ENCODE assay signal across 14 cellular contexts in genomic region chr22:27628891-27629631, GRCh38.
DNase-seq lines count a peak whose midpoint lies in the region; ATAC-seq and TF ChIP-seq lines count a peak whose summit lies in the region.
"Had no signal": no experiment of that assay in that cellular context is flagged by ENCODE, and none has a peak within 500 bp of the region (broad histone marks: within the 10 kb centered on the region; RNA-seq: fewer than 3 reads in every experiment).

No MANE protein-coding gene starts in this region.

- H3K9me3 ChIP-seq in HCT116 (ENCODE audit: control insufficient read depth in 1 of 2, insufficient read depth in 1 of 2, low read depth in 1 of 2, low read length in 2 of 2) (no peaks in the 10 kb centered on the region), trophoblast cell (ENCODE audit: insufficient read depth, low read depth, low read length) (no peaks in the 10 kb centered on the region)
- H3K9me3 ChIP-seq: BE2C had no signal

- no peak overlapping the region for H2BK12ac ChIP-seq in trophoblast cell (ENCODE audit: low read length)

- no peak overlapping the region for H2BK5ac ChIP-seq in trophoblast cell (ENCODE audit: low read depth, low read length, poor library complexity)

- H4K91ac ChIP-seq in trophoblast cell (ENCODE audit: low read depth, low read length): no peak overlapping the region

- H3K79me2 ChIP-seq in HCT116 (ENCODE audit: insufficient read depth, low read length): no peaks in the 10 kb centered on the region
- no peaks in the 10 kb centered on the region for H3K79me2 ChIP-seq in trophoblast cell (ENCODE audit: control insufficient read depth, insufficient read depth, low read length, poor library complexity)

- H3K4me2 ChIP-seq in HCT116 (ENCODE audit: low read length): peak overlapping the region; percentile 47
- no peak overlapping the region for H3K4me2 ChIP-seq in trophoblast cell (ENCODE audit: low read length)

- WGBS in trophoblast cell (ENCODE audit: extremely low coverage, insufficient coverage, insufficient read length): no CpG with 5 or more reads among the region's 9 CpGs

- POLR2A ChIA-PET in HCT116 (lab: Charles Lee): no interaction called here

- TF ChIP-seq RAD21 in HCT116 (IDR thresholded peaks at IDR 0.05; ENCODE audit: low read depth): no peak

- H3K4ac ChIP-seq in trophoblast cell (ENCODE audit: low read depth, low read length): no peak overlapping the region

- H3K23ac ChIP-seq in trophoblast cell (ENCODE audit: low read length): no peak overlapping the region

- H3K9ac ChIP-seq in HCT116 (ENCODE audit: low read length) (no peak overlapping the region), trophoblast cell (ENCODE audit: low read length) (no peak overlapping the region)

- H4K12ac ChIP-seq in trophoblast cell (ENCODE audit: low read depth, low read length): no peak overlapping the region

- H3K18ac ChIP-seq in trophoblast cell (ENCODE audit: low read length): no peak overlapping the region

- H3K79me1 ChIP-seq in trophoblast cell (ENCODE audit: low read length): no peaks in the 10 kb centered on the region

- H3K14ac ChIP-seq in trophoblast cell (ENCODE audit: low read length): no peak overlapping the region

- no peaks in the 10 kb centered on the region for H3K27me3 ChIP-seq in HCT116 (ENCODE audit: insufficient read depth, low read length)
- no peaks in the 10 kb centered on the region for H3K27me3 ChIP-seq in trophoblast cell (ENCODE audit: insufficient read depth, low read length)
- H3K27me3 ChIP-seq: SJCRH30 had no signal

- DNase-seq in HCT116 (ENCODE audit: low read depth, low spot score): peak; percentile 37
- peak; percentile 31 for DNase-seq in NCI-H510A (lab: John Stamatoyannopoulos, UW)
- peak; percentile 77 to 90 for DNase-seq in trophoblast cell
- no peak for DNase-seq in putamen (ENCODE audit: low spot score)
- no peak for DNase-seq in NCI-H2171 treated with DMSO at 0.1 percent for 48 hours (lab: John Stamatoyannopoulos, UW)
- DNase-seq: BE2C; CD4-positive, alpha-beta memory T cell; DND-41; GF-D8; GOT3; NCI-H1048; SJCRH30 had no signal

- no peak overlapping the region for H2BK120ac ChIP-seq in trophoblast cell (ENCODE audit: insufficient read depth, low read length, poor library complexity)

- no peaks in the 10 kb centered on the region for H3K9me2 ChIP-seq in HCT116 (ENCODE audit: insufficient read depth)

- peak overlapping the region; percentile 30 for H2AFZ ChIP-seq in HCT116 (ENCODE audit: low read depth, low read length, poor library complexity, severe bottlenecking)
- no peak overlapping the region for H2AFZ ChIP-seq in trophoblast cell (ENCODE audit: insufficient read depth, low read length, poor library complexity)

- H4K8ac ChIP-seq in trophoblast cell (ENCODE audit: low read depth, low read length): no peak overlapping the region

- no peaks in the 10 kb centered on the region for H4K20me1 ChIP-seq in HCT116 (ENCODE audit: insufficient read depth)

- peaks cover 18 to 27% of the 10 kb centered on the region in 2 experiments for H3K4me1 ChIP-seq in HCT116 (ENCODE audit: control insufficient read depth in 1 of 2, insufficient read depth in 2 of 2, low read length in 2 of 2)
- peaks cover 13 to 14% of the 10 kb centered on the region in 2 experiments for H3K4me1 ChIP-seq in trophoblast cell (ENCODE audit: control insufficient read depth in 1 of 2, insufficient read depth in 2 of 2, low read length in 2 of 2)
- H3K4me1 ChIP-seq: BE2C had no signal

- no peaks in the 10 kb centered on the region for H3K36me3 ChIP-seq in HCT116 (ENCODE audit: control insufficient read depth in 1 of 2, insufficient read depth in 2 of 2, low read length in 2 of 2)
- no peaks in the 10 kb centered on the region for H3K36me3 ChIP-seq in trophoblast cell (ENCODE audit: control insufficient read depth in 1 of 2, insufficient read depth in 2 of 2, low read length in 2 of 2)
- H3K36me3 ChIP-seq: BE2C, SJCRH30 had no signal

- RAD21 ChIA-PET in HCT116 (lab: Charles Lee; ENCODE audit: low non-redundant PET in 1 of 2, low total read pairs in 2 of 2, uncharacterized antibody in 2 of 2, unreplicated experiment in 2 of 2): no interaction called here

- H3K27ac ChIP-seq in HCT116 (ENCODE audit: low read depth, low read length) (peak overlapping the region; percentile 32; the same call in 1 of the 2 replicates), trophoblast cell (ENCODE audit: low read depth, low read length) (peak overlapping the region; percentile 43)
- H3K27ac ChIP-seq: SJCRH30 had no signal

- BruUV-seq in HCT116 (replicated peaks; lab: Mats Ljungman, UMichigan): no TSS peak

- no peak for TF ChIP-seq CTCF in HCT116 (IDR thresholded peaks at IDR 0.05 in 2 of 3, conservative IDR thresholded peaks at IDR 0.05 in 1 of 3; ENCODE audit: borderline replicate concordance in 1 of 3, insufficient read depth in 1 of 3, low read depth in 2 of 3, low read length in 2 of 3)

- ATAC-seq in HCT116: peak; percentile 36; the same call in 1 of the 2 replicates
- peak; percentile 56 for ATAC-seq in esophagus mucosa
- no peak for ATAC-seq in HG03139 (IDR thresholded peaks at IDR 0.05; ENCODE audit: unreplicated experiment)

- H3K4me3 ChIP-seq in HCT116 (replicated peaks in 1 of 2; ENCODE audit: low read depth in 1 of 2, low read length in 2 of 2) (no peak overlapping the region), trophoblast cell (ENCODE audit: low read depth, low read length) (no peak overlapping the region)
- H3K4me3 ChIP-seq: SJCRH30 had no signal

- CTCF ChIA-PET in HCT116 (lab: Charles Lee): no interaction called here

- TF ChIP-seq POLR2A in HCT116 (IDR thresholded peaks at IDR 0.05; ENCODE audit: borderline replicate concordance, extremely low read depth, insufficient read depth, insufficient read length): no peak

- no peak overlapping the region for H2AK5ac ChIP-seq in trophoblast cell (ENCODE audit: low read length)

- intact Hi-C loops in HCT116 (cut with micrococcal nuclease): no loop called here

TF ChIP-seq in HCT116, 20 proteins besides CTCF, POLR2A, EP300 and RAD21 (continues in another document):
- TF ChIP-seq FOSL1 (IDR thresholded peaks at IDR 0.05; ENCODE audit: low read depth) (no peak), SRF (IDR thresholded peaks at IDR 0.05; ENCODE audit: low read depth) (no peak), SP1 (IDR thresholded peaks at IDR 0.05; ENCODE audit: low read depth) (peak; percentile 50; the same call in 1 of the 2 replicates), ZFX (IDR thresholded peaks at IDR 0.05) (no peak), ELF1 (IDR thresholded peaks at IDR 0.05; ENCODE audit: borderline replicate concordance, low read depth) (no peak), SIN3A (IDR thresholded peaks at IDR 0.05; ENCODE audit: low read depth) (no peak), ZNF274 (IDR thresholded peaks at IDR 0.05; ENCODE audit: low read depth, low read length) (no peak), ATF3 (IDR thresholded peaks at IDR 0.05) (no peak), CBX3 (IDR thresholded peaks at IDR 0.05; ENCODE audit: low read depth) (no peak), ZBTB33 (IDR thresholded peaks at IDR 0.05; ENCODE audit: extremely low read depth, insufficient replicate concordance, low read length) (no peak), CEBPB (IDR thresholded peaks at IDR 0.05; ENCODE audit: low read depth) (no peak), REST (IDR thresholded peaks at IDR 0.05; ENCODE audit: low read depth) (no peak), MAX (IDR thresholded peaks at IDR 0.05) (peak; percentile 61; the same call in 1 of the 2 replicates)

Comparison
In these comparisons a context has a peak if more than half of its experiments do, and no peak if none do; other contexts are left out.
1. DNase-seq: peak in HCT116 (single experiment), NCI-H510A (single experiment) and trophoblast cell (2 of 2); none in putamen (single experiment) and NCI-H2171 treated with DMSO at 0.1 percent for 48 hours (single experiment).